Comparison of ENCODE assay signal across 19 cellular contexts in genomic region chr14:103869406-103870143, GRCh38.
"Had no signal": no experiment of that assay in that cellular context is flagged by ENCODE, and none has a peak within 500 bp of the region (broad histone marks: within the 10 kb centered on the region; RNA-seq: fewer than 3 reads in every experiment).

No MANE protein-coding gene starts in this region.

- H3K4me1 ChIP-seq: breast epithelium, psoas muscle, testis had no signal

- H3K27ac ChIP-seq: ascending aorta, breast epithelium, gastroesophageal sphincter, psoas muscle, testis had no signal

- DNase-seq: activated CD4-positive, alpha-beta T cell treated with anti-CD3 and anti-CD28 coated beads, Interleukin-2, amount 50 U/mL, for 48 hours; activated CD8-positive, alpha-beta memory T cell treated with anti-CD3 and anti-CD28 coated beads, Interleukin-2, amount 10 ng/mL, durations not matched to agents 7 days and 5 days; activated naive CD4-positive, alpha-beta T cell treated with anti-CD3 and anti-CD28 coated beads, Interleukin-2, amount 10 ng/mL, durations not matched to agents 7 days and 5 days; activated T-cell treated with anti-CD3 and anti-CD28 coated beads, Interleukin-2, amount 50 U/mL, for 1 hour; cerebellar nuclear complex; dermis blood vessel endothelial cell; mammary epithelial cell; naive thymus-derived CD8-positive, alpha-beta T cell; psoas muscle; spleen; stimulated activated naive CD8-positive, alpha-beta T cell treated with anti-CD3 and anti-CD28 coated beads, Interleukin-15, amount 100 ng/mL, for 72 hours; T-helper 2 cell; testis had no signal

- H3K4me3 ChIP-seq: ascending aorta, breast epithelium, gastroesophageal sphincter, psoas muscle, spleen, testis had no signal

- H3K27me3 ChIP-seq: ascending aorta, breast epithelium, gastroesophageal sphincter, spleen, testis had no signal

- H3K36me3 ChIP-seq: ascending aorta, breast epithelium, gastroesophageal sphincter, spleen had no signal

- ATAC-seq: activated CD4-positive, CD25-positive, alpha-beta regulatory T cell treated with anti-CD3 and anti-CD28 coated beads, Interleukin-2, amount 50 U/mL, for 24 hours; activated CD8-positive, alpha-beta memory T cell treated with anti-CD3 and anti-CD28 coated beads, Interleukin-2, amount 10 ng/mL, durations not matched to agents 7 days and 5 days; gastroesophageal sphincter; left lobe of liver; naive thymus-derived CD8-positive, alpha-beta T cell; psoas muscle; sciatic nerve; stimulated activated naive CD8-positive, alpha-beta T cell treated with anti-CD3 and anti-CD28 coated beads, Interleukin-15, amount 100 ng/mL, for 72 hours had no signal

- H3K9me3 ChIP-seq: ascending aorta, breast epithelium, gastroesophageal sphincter, psoas muscle, spleen, testis had no signal
